In genomic region chr7:24877790-24878311, GRCh38 we compare ENCODE assay signal across 8 cellular contexts.
DNase-seq lines count a peak whose midpoint lies in the region; ATAC-seq and TF ChIP-seq lines count a peak whose summit lies in the region.

No MANE protein-coding gene starts in this region.

- H3K4me2 ChIP-seq in GM23248 (ENCODE audit: unreplicated experiment) (no peak overlapping the region), fibroblast of lung (ENCODE audit: extremely low read depth, insufficient read depth, low read length) (no peak overlapping the region), mammary epithelial cell (ENCODE audit: insufficient read depth, low read depth, low read length) (no peak overlapping the region)

- H3K9ac ChIP-seq in GM23248 (no peak overlapping the region), fibroblast of lung (ENCODE audit: insufficient read depth, low read length) (no peak overlapping the region), mammary epithelial cell (ENCODE audit: insufficient read depth, low read length) (no peak overlapping the region)

- H3K9me3 ChIP-seq in GM23248 (ENCODE audit: low read depth) (no peaks in the 10 kb centered on the region), fibroblast of lung (ENCODE audit: control insufficient read depth, insufficient read depth, low read depth, low read length) (no peaks in the 10 kb centered on the region), mammary epithelial cell (replicated peaks; ENCODE audit: insufficient read depth, low read length) (no peaks in the 10 kb centered on the region)

- H4K20me1 ChIP-seq in GM23248 (ENCODE audit: insufficient read depth) (no peaks in the 10 kb centered on the region), fibroblast of lung (ENCODE audit: control insufficient read depth, extremely low read depth, insufficient read depth, low read length) (no peaks in the 10 kb centered on the region), mammary epithelial cell (ENCODE audit: insufficient read depth, low read length) (no peaks in the 10 kb centered on the region)

- dilution Hi-C loops in mammary epithelial cell (cut with HindIII; ENCODE audit: low sequenced_read_pairs) = no loop called here

- H3K79me2 ChIP-seq in GM23248 (ENCODE audit: insufficient read depth) (peaks cover 17% of the 10 kb centered on the region; the same call in 1 of the 2 replicates), fibroblast of lung (ENCODE audit: control insufficient read depth, insufficient read depth, low read length) (no peaks in the 10 kb centered on the region), mammary epithelial cell (ENCODE audit: insufficient read depth, low read length) (peaks cover 25% of the 10 kb centered on the region)

- DNase-seq in GM23248 = peak; percentile 34
- peak; percentile 40 for DNase-seq in NCI-H510A treated with DMSO at 0.1 percent for 48 hours (lab: John Stamatoyannopoulos, UW)
- peak; percentile 62 to 79 for DNase-seq in fibroblast of lung (ENCODE audit: low read depth in 2 of 2)
- no peak for DNase-seq in epidermal melanocyte (ENCODE audit: insufficient read length, low spot score)
- DNase-seq in hepatic stellate cell (ENCODE audit: low spot score) = no peak
- no peak for DNase-seq in mammary epithelial cell
- DNase-seq in NCI-H146 (lab: John Stamatoyannopoulos, UW) = no peak

- no peak overlapping the region for H3K27ac ChIP-seq in GM23248
- no peak overlapping the region for H3K27ac ChIP-seq in fibroblast of lung (ENCODE audit: insufficient read depth, low read length)
- no peak overlapping the region for H3K27ac ChIP-seq in mammary epithelial cell (ENCODE audit: insufficient read depth, low read depth, low read length)

- CTCF ChIA-PET in mammary epithelial cell (lab: Charles Lee; ENCODE audit: low non-redundant PET) = no interaction called here

- H3K9me2 ChIP-seq in GM23248 (ENCODE audit: insufficient read depth) = no peaks in the 10 kb centered on the region

- no peak overlapping the region for H3K4me3 ChIP-seq in GM23248
- no peak overlapping the region for H3K4me3 ChIP-seq in fibroblast of lung (replicated peaks in 1 of 4; ENCODE audit: control extremely low read depth in 1 of 4, insufficient read depth in 1 of 4, low read depth in 3 of 4, low read length in 4 of 4)
- no peak overlapping the region for H3K4me3 ChIP-seq in mammary epithelial cell (replicated peaks in 1 of 3; ENCODE audit: insufficient read depth in 1 of 3, low read depth in 2 of 3, low read length in 3 of 3)

- WGBS in GM23248 (ENCODE audit: low coverage in 1 of 2, low lambda C conversion rate in 2 of 2, missing lambda C conversion rate in 2 of 2), 2 experiments = 37 to 53% methylated on average over 4 of the region's 4 CpGs
- WGBS in mammary epithelial cell (ENCODE audit: low coverage, missing lambda C conversion rate) = 95% methylated on average over 4 of the region's 4 CpGs

- H3K27me3 ChIP-seq in GM23248 (replicated peaks; ENCODE audit: insufficient read depth) (no peaks in the 10 kb centered on the region), fibroblast of lung (ENCODE audit: control insufficient read depth, insufficient read depth, low read length) (no peaks in the 10 kb centered on the region), mammary epithelial cell (ENCODE audit: insufficient read depth, low read length) (no peaks in the 10 kb centered on the region)

- H2AFZ ChIP-seq in GM23248 (no peak overlapping the region), fibroblast of lung (ENCODE audit: low read length) (no peak overlapping the region), mammary epithelial cell (ENCODE audit: low read depth, low read length) (no peak overlapping the region)

- TF ChIP-seq CTCF in fibroblast of lung (conservative IDR thresholded peaks at IDR 0.05 in 1 of 2, IDR thresholded peaks at IDR 0.05 in 1 of 2; ENCODE audit: low read depth in 1 of 2, low read length in 2 of 2) (no peak), mammary epithelial cell (conservative IDR thresholded peaks at IDR 0.05 in 1 of 2, IDR thresholded peaks at IDR 0.05 in 1 of 2; ENCODE audit: extremely low read depth in 1 of 2, insufficient read depth in 1 of 2, low read depth in 1 of 2, low read length in 2 of 2) (no peak)

- no TSS peak for BruUV-seq in mammary epithelial cell (replicated peaks; lab: Mats Ljungman, UMichigan)

- no peaks in the 10 kb centered on the region for H3K36me3 ChIP-seq in GM23248 (ENCODE audit: low read depth)
- no peaks in the 10 kb centered on the region for H3K36me3 ChIP-seq in fibroblast of lung (ENCODE audit: control insufficient read depth, insufficient read depth, low read length)
- no peaks in the 10 kb centered on the region for H3K36me3 ChIP-seq in mammary epithelial cell (ENCODE audit: insufficient read depth, low read length)

- in situ Hi-C loops in GM23248 (cut with MboI) = no loop called here
- in situ Hi-C loops in mammary epithelial cell (cut with MboI; ENCODE audit: low sequenced_read_pairs in 2 of 2) = loop anchor here in 1 of 2 donors (25.0 kb wide), 1 partner anchor 184 kb away; no protein-coding TSS in a partner anchor

- peak; percentile 87 for ATAC-seq in GM18858 (IDR thresholded peaks at IDR 0.05; ENCODE audit: unreplicated experiment)

- intact Hi-C loops in mammary epithelial cell (cut with micrococcal nuclease) = no loop called here

- H3F3A ChIP-seq in GM23248 (ENCODE audit: insufficient read depth) = peaks cover 16% of the 10 kb centered on the region

- H3K4me1 ChIP-seq in GM23248 (ENCODE audit: insufficient read depth) = peaks cover 8% of the 10 kb centered on the region
- no peaks in the 10 kb centered on the region for H3K4me1 ChIP-seq in fibroblast of lung (ENCODE audit: control insufficient read depth, extremely low read depth, insufficient read depth, low read length)
- peaks cover 4% of the 10 kb centered on the region for H3K4me1 ChIP-seq in mammary epithelial cell (ENCODE audit: insufficient read depth, low read length)

Comparison
In these comparisons a context has a peak if more than half of its experiments do, and no peak if none do; other contexts are left out.
1. DNase-seq: peak in GM23248 (single experiment), NCI-H510A treated with DMSO at 0.1 percent for 48 hours (single experiment) and fibroblast of lung (2 of 2); none in epidermal melanocyte (single experiment), hepatic stellate cell (single experiment), mammary epithelial cell (single experiment) and NCI-H146 (single experiment).